8 cellular contexts compared by ENCODE assay signal in genomic region chr7:95476904-95477594, GRCh38. TPM values are rescaled to one million over a fixed set of nuclear protein-coding genes. Genes with fewer than 3 reads are reported as not detected.
DNase-seq lines count a peak whose midpoint lies in the region; ATAC-seq and TF ChIP-seq lines count a peak whose summit lies in the region.

No MANE protein-coding gene starts in this region.

- H3K4me3 ChIP-seq in PC-3 (ENCODE audit: low read length) (no peak overlapping the region), osteoblast (ENCODE audit: insufficient read depth, low read length) (no peak overlapping the region)

- H3K79me2 ChIP-seq in PC-3 (ENCODE audit: low read length): no peaks in the 10 kb centered on the region
- H3K79me2 ChIP-seq in osteoblast (ENCODE audit: insufficient read depth, low read length): no peaks in the 10 kb centered on the region

- DNase-seq in DMS53 (lab: John Stamatoyannopoulos, UW) (peak; percentile 94), KG1 (lab: John Stamatoyannopoulos, UW) (peak; percentile 13), PC-3 (peak; percentile 76), foreskin melanocyte (peak; percentile 51), osteoblast (ENCODE audit: insufficient read length, low spot score, missing footprints) (peak; percentile 91), OCI-M2 (lab: John Stamatoyannopoulos, UW; ENCODE audit: unreplicated experiment) (no peak)
- DNase-seq in activated effector memory CD4-positive, alpha-beta T cell treated with Interleukin-2 at 50 U/mL for 16 hours: peak; percentile 3

- H2AFZ ChIP-seq in PC-3 (ENCODE audit: low read length) (peak overlapping the region; percentile 72), osteoblast (ENCODE audit: low read length) (no peak overlapping the region)

- CTCF ChIA-PET in PC-3 (lab: Charles Lee): interaction anchor here (0.6 to 1.5 kb wide), 9 partner anchors 9 to 1027 kb away, joined by 3 to 8 read pairs (median 4); partner anchors contain the start of gene ASB4

- 0 out of 2 replicates have a peak overlapping the region, but pooled peaks have one; percentile 26 for H3K9ac ChIP-seq in PC-3 (ENCODE audit: low read length)

- TF ChIP-seq CTCF in PC-3 (conservative IDR thresholded peaks at IDR 0.05; ENCODE audit: low read depth, low read length) (peak; percentile 86), osteoblast (IDR thresholded peaks at IDR 0.05; ENCODE audit: extremely low read depth, low read depth, low read length) (peak; percentile 81)

- H3K9me3 ChIP-seq in PC-3 (ENCODE audit: low read length) (no peaks in the 10 kb centered on the region), osteoblast (ENCODE audit: low read depth, low read length) (no peaks in the 10 kb centered on the region)

- H3K9me2 ChIP-seq in PC-3 (replicated peaks; ENCODE audit: low read length): no peaks in the 10 kb centered on the region

- POLR2A ChIA-PET in PC-3 (lab: Charles Lee; ENCODE audit: unreplicated experiment): interaction anchor here (0.6 kb wide), 1 partner anchor 819 kb away, joined by 4 read pairs; no protein-coding TSS in a partner anchor

- intact Hi-C loops in PC-3 (cut with micrococcal nuclease): loop anchor here (1.0 to 10.0 kb wide), 9 partner anchors 119 to 1192 kb away; partner anchors contain the start of genes PPP1R9A and SGCE

- H3K36me3 ChIP-seq in PC-3 (ENCODE audit: low read depth, low read length) (no peaks in the 10 kb centered on the region), osteoblast (ENCODE audit: insufficient read depth, low read length) (no peaks in the 10 kb centered on the region)

- no TSS peak for BruUV-seq in PC-3 (replicated peaks; lab: Mats Ljungman, UMichigan)

- no peaks in the 10 kb centered on the region for H3F3A ChIP-seq in PC-3 (ENCODE audit: low read length, unreplicated experiment)

- peak overlapping the region; percentile 52 for H3K4me2 ChIP-seq in PC-3 (ENCODE audit: low read length)
- H3K4me2 ChIP-seq in osteoblast (ENCODE audit: insufficient read depth, low read length): peak overlapping the region; percentile 11

- ATAC-seq in GM21619 (IDR thresholded peaks at IDR 0.05; ENCODE audit: unreplicated experiment): peak; percentile 81
- peak; percentile 48 for ATAC-seq in PC-3

- H3K27ac ChIP-seq in PC-3 (ENCODE audit: low read length): no peak overlapping the region
- no peak overlapping the region for H3K27ac ChIP-seq in osteoblast (ENCODE audit: low read depth, low read length)

- H3K27me3 ChIP-seq in PC-3 (ENCODE audit: low read length) (no peaks in the 10 kb centered on the region), osteoblast (ENCODE audit: insufficient read depth, low read length) (no peaks in the 10 kb centered on the region)

- H3K4me1 ChIP-seq in PC-3 (ENCODE audit: insufficient read depth, low read length) (no peaks in the 10 kb centered on the region), osteoblast (ENCODE audit: insufficient read depth, low read length) (peaks cover 9% of the 10 kb centered on the region)

- H4K20me1 ChIP-seq in PC-3 (ENCODE audit: low read length) (no peaks in the 10 kb centered on the region), osteoblast (ENCODE audit: insufficient read depth, low read length) (no peaks in the 10 kb centered on the region)

RNA-seq across cellular contexts. Expression of gene ASB4, which starts 8.7 kb away (rescaled TPM):
- total RNA-seq in PC-3 (2014; rRNA removed) (not detected in 2 replicates), osteoblast (not detected in 2 replicates)

RNA-seq across cellular contexts. Expression of gene PON2, which starts 42.2 kb away (rescaled TPM):
- total RNA-seq in PC-3 (2014; rRNA removed) (51.6 and 56.4 TPM in 2 replicates), osteoblast (77.8 and 79.3 TPM in 2 replicates)
